21 cellular contexts compared by ENCODE assay signal in genomic region chr4:157739237-157739636, GRCh38.
DNase-seq lines count a peak whose midpoint lies in the region; ATAC-seq and TF ChIP-seq lines count a peak whose summit lies in the region.
"Had no signal": no experiment of that assay in that cellular context is flagged by ENCODE, and none has a peak within 500 bp of the region (broad histone marks: within the 10 kb centered on the region; RNA-seq: fewer than 3 reads in every experiment).

No MANE protein-coding gene starts in this region.

- no peak overlapping the region for H3K4me3 ChIP-seq in transverse colon
- H3K4me3 ChIP-seq: PC-9, right atrium auricular region, uterus had no signal

- DNase-seq in COLO829 (ENCODE audit: low spot score) (peak; percentile 34), M059J (ENCODE audit: low read depth) (peak; percentile 29), astrocyte of the hippocampus (ENCODE audit: low read depth, low spot score) (peak; percentile 31), foreskin melanocyte (peak; percentile 18), GDM1 (lab: John Stamatoyannopoulos, UW) (no peak), NCI-H345 treated with DMSO at 0.1 percent for 48 hours (lab: John Stamatoyannopoulos, UW; ENCODE audit: unreplicated experiment) (no peak), transverse colon (no peak)
- DNase-seq: activated CD8-positive, alpha-beta T cell treated with anti-CD3 and anti-CD28 coated beads for 36 hours; activated naive CD8-positive, alpha-beta T cell treated with anti-CD3 and anti-CD28 coated beads for 36 hours; activated T-cell treated with anti-CD3 and anti-CD28 coated beads, Interleukin-2, amount 50 U/mL, for 72 hours; endodermal cell; glutamatergic neuron; immature natural killer cell; MV-4-11; NCI-H2081; NCI-H526 treated with DMSO at 0.1 percent for 48 hours; WERI-Rb-1 had no signal

- H3K27me3 ChIP-seq in transverse colon, result no peaks in the 10 kb centered on the region
- H3K27me3 ChIP-seq: right atrium auricular region, uterus had no signal

- intact Hi-C loops in transverse colon (cut with DNase I; ENCODE audit: low total_unique reads), result loop anchor here (5.0 kb wide), 1 partner anchor 613 kb away; no protein-coding TSS in a partner anchor

- H3K27ac ChIP-seq in transverse colon, result no peak overlapping the region
- H3K27ac ChIP-seq: PC-9, right atrium auricular region, uterus, WERI-Rb-1 had no signal

- TF ChIP-seq CTCF in transverse colon (IDR thresholded peaks at IDR 0.05), result no peak

- TF ChIP-seq POLR2A in transverse colon (IDR thresholded peaks at IDR 0.05), result no peak

- WGBS in transverse colon (ENCODE audit: low coverage in 1 of 2), 2 donors, result 64 to 73% methylated on average over 2 of the region's 2 CpGs

- no peaks in the 10 kb centered on the region for H3K36me3 ChIP-seq in transverse colon
- H3K36me3 ChIP-seq: right atrium auricular region, uterus, WERI-Rb-1 had no signal

- no peak for TF ChIP-seq EP300 in transverse colon (IDR thresholded peaks at IDR 0.05; ENCODE audit: low read depth)

- in situ Hi-C loops in transverse colon (cut with MboI; ENCODE audit: low pct_ligation_motif_present in 1 of 4, low pct_unique_long_range_greater_than_20kb in 1 of 4, low sequenced_read_pairs in 3 of 4), result no loop called here

- no peak for ATAC-seq in GM21786 (IDR thresholded peaks at IDR 0.05; ENCODE audit: unreplicated experiment)
- ATAC-seq: activated CD8-positive, alpha-beta T cell treated with anti-CD3 and anti-CD28 coated beads for 36 hours; activated T-cell treated with anti-CD3 and anti-CD28 coated beads, Interleukin-2, amount 50 U/mL, for 72 hours had no signal

- no peaks in the 10 kb centered on the region for H3K9me3 ChIP-seq in transverse colon
- H3K9me3 ChIP-seq: right atrium auricular region, uterus had no signal

- H3K4me1 ChIP-seq in transverse colon, result no peaks in the 10 kb centered on the region
- H3K4me1 ChIP-seq: right atrium auricular region had no signal

Comparison
In these comparisons a context has a peak if more than half of its experiments do, and no peak if none do; other contexts are left out.
1. DNase-seq: peak in COLO829 (single experiment), M059J (single experiment), astrocyte of the hippocampus (single experiment) and foreskin melanocyte (single experiment); none in GDM1 (single experiment), NCI-H345 treated with DMSO at 0.1 percent for 48 hours (single experiment) and transverse colon (single experiment).